13 cellular contexts compared by ENCODE assay signal in genomic region chr1:41589395-41589794, GRCh38.
DNase-seq lines count a peak whose midpoint lies in the region; TF ChIP-seq lines count a peak whose summit lies in the region.
"Had no signal": no experiment of that assay in that cellular context is flagged by ENCODE, and none has a peak within 500 bp of the region (broad histone marks: within the 10 kb centered on the region; RNA-seq: fewer than 3 reads in every experiment).

No MANE protein-coding gene starts in this region.

- H4K20me1 ChIP-seq in H9 (ENCODE audit: control insufficient read depth, insufficient read depth, insufficient read length), result no peaks in the 10 kb centered on the region

- no peak overlapping the region for H4K8ac ChIP-seq in H9 (replicated peaks; ENCODE audit: insufficient read length, low read depth, low read length)

- H3K9me3 ChIP-seq in H9 (ENCODE audit: control insufficient read depth, low read depth, low read length), result no peaks in the 10 kb centered on the region
- H3K9me3 ChIP-seq in stomach, result peaks cover 0 to 8% (median 0%) of the 10 kb centered on the region in 4 donors

- no peak overlapping the region for H3K9ac ChIP-seq in H9 (ENCODE audit: extremely low read depth, insufficient read length, low read length)
- H3K9ac ChIP-seq: BLaER1 treated with 17β-estradiol and CSF1 and Interleukin-3, amounts not matched to agents 10 nM and 100 nM had no signal

- H2AK5ac ChIP-seq in H9 (ENCODE audit: insufficient read length, low read length), result no peak overlapping the region

- H3K27ac ChIP-seq in H9 (ENCODE audit: insufficient read length, low read depth, low read length) (no peak overlapping the region), stomach (no peak overlapping the region)
- H3K27ac ChIP-seq: 22Rv1; BLaER1 treated with 17β-estradiol and CSF1 and Interleukin-3, amounts not matched to agents 10 nM and 100 nM had no signal

- H3K4me3 Mint-ChIP-seq in H9, result no peak overlapping the region; a peak in 1 of 5 replicates
- H3K4me3 Mint-ChIP-seq: CD4-positive, CD25-positive, alpha-beta regulatory T cell; HFFc6 had no signal

- DNase-seq in activated CD8-positive, alpha-beta memory T cell treated with anti-CD3 and anti-CD28 coated beads, Interleukin-2, amount 50 U/mL, for 48 hours, result peak; percentile 33
- DNase-seq in activated CD8-positive, alpha-beta memory T cell treated with anti-CD3 and anti-CD28 coated beads, Interleukin-2, amount 50 U/mL, for 4 hours, result no peak
- DNase-seq in H9 (peak; percentile 2), islet precursor cell (peak; percentile 32), stomach (peak; percentile 21), Ammon's horn (ENCODE audit: low spot score) (no peak), DMS 273 (lab: John Stamatoyannopoulos, UW; ENCODE audit: unreplicated experiment) (no peak)
- DNase-seq: CD4-positive, CD25-positive, alpha-beta regulatory T cell; DMS 273 treated with DMSO at 0.1 percent for 48 hours; HCEC 1CT; HFFc6 had no signal

- no peaks in the 10 kb centered on the region for H3K4me1 Mint-ChIP-seq in H9

- H3T11ph ChIP-seq in H9 (ENCODE audit: low read length), result no peak overlapping the region

- no peak for TF ChIP-seq POLR2A in stomach (IDR thresholded peaks at IDR 0.05)

- H2BK20ac ChIP-seq in H9 (ENCODE audit: low read depth, low read length, poor library complexity, severe bottlenecking), result no peak overlapping the region

- H3K4me1 ChIP-seq in H9 (ENCODE audit: insufficient read depth, low read length), result no peaks in the 10 kb centered on the region
- no peaks in the 10 kb centered on the region for H3K4me1 ChIP-seq in stomach

- no peaks in the 10 kb centered on the region for H3K79me1 ChIP-seq in H9 (ENCODE audit: insufficient read depth, low read depth, low read length, poor library complexity, severe bottlenecking)

- no peak overlapping the region for H4K91ac ChIP-seq in H9 (ENCODE audit: insufficient read length, low read depth, low read length)

- no peak overlapping the region for H3K56ac ChIP-seq in H9 (ENCODE audit: insufficient read length, low read depth, low read length)

- no peak for TF ChIP-seq EP300 in stomach (IDR thresholded peaks at IDR 0.05)

- intact Hi-C loops in stomach (cut with DNase I; ENCODE audit: low total_unique reads), result no loop called here

- H3K4me2 ChIP-seq in H9 (ENCODE audit: insufficient read depth, insufficient read length, low read length), result no peak overlapping the region
- H3K4me2 ChIP-seq: BLaER1 treated with 17β-estradiol and CSF1 and Interleukin-3, amounts not matched to agents 10 nM and 100 nM had no signal

- H2BK12ac ChIP-seq in H9 (ENCODE audit: insufficient read length, low read depth, low read length), result no peak overlapping the region

- H3K27ac Mint-ChIP-seq in H9, result no peak overlapping the region; a peak in 1 of 7 replicates
- H3K27ac Mint-ChIP-seq: HFFc6 had no signal

- H3K27me3 Mint-ChIP-seq in H9 (ENCODE audit: low read depth), result peaks cover 3% of the 10 kb centered on the region
- H3K27me3 Mint-ChIP-seq: CD4-positive, CD25-positive, alpha-beta regulatory T cell had no signal

- H2BK120ac ChIP-seq in H9 (ENCODE audit: low read depth, low read length, poor library complexity, severe bottlenecking), result no peak overlapping the region

- H3K9me3 Mint-ChIP-seq in H9, result no peaks in the 10 kb centered on the region
- H3K9me3 Mint-ChIP-seq: HFFc6 had no signal

- no peak overlapping the region for H4K5ac ChIP-seq in H9 (ENCODE audit: insufficient read length, low read depth, low read length)

- no CpG with 5 or more reads among the region's 5 CpGs for WGBS in H9 (ENCODE audit: extremely low coverage, insufficient read length, low lambda C conversion rate)
- 88 to 99% (median 94%) methylated on average over 4 to 5 of the region's 5 CpGs for WGBS in stomach, 5 donors

- no peak overlapping the region for H3K4ac ChIP-seq in H9 (ENCODE audit: low read depth, low read length)

- H2BK5ac ChIP-seq in H9 (ENCODE audit: insufficient read length, low read length), result no peak overlapping the region

- H3K23me2 ChIP-seq in H9 (ENCODE audit: insufficient read length, low read depth, low read length, poor library complexity, severe bottlenecking), result no peaks in the 10 kb centered on the region

- H2AFZ ChIP-seq in H9 (ENCODE audit: low read length), result no peak overlapping the region

- no peak overlapping the region; the same call in 1 of the 2 replicates for H3K14ac ChIP-seq in H9 (ENCODE audit: insufficient read depth, low read length)

- H3K36me3 ChIP-seq in stomach, result peaks cover 0 to 6% (median under 1%) of the 10 kb centered on the region in 4 donors

- H3K23ac ChIP-seq in H9 (ENCODE audit: insufficient read length, low read depth, low read length), result no peak overlapping the region

- TF ChIP-seq CTCF in H9 (conservative IDR thresholded peaks at IDR 0.05) (no peak), stomach (IDR thresholded peaks at IDR 0.05) (no peak)

- H3K4me3 ChIP-seq in stomach, result no peak overlapping the region
- H3K4me3 ChIP-seq: BLaER1 treated with 17β-estradiol and CSF1 and Interleukin-3, amounts not matched to agents 10 nM and 100 nM had no signal

- no peak overlapping the region for H2BK15ac ChIP-seq in H9 (ENCODE audit: low read depth, low read length)

- H3K18ac ChIP-seq in H9 (ENCODE audit: insufficient read length, low read depth, low read length), result no peak overlapping the region

- H3K27me3 ChIP-seq in H9 (ENCODE audit: insufficient read depth, low read length) (no peaks in the 10 kb centered on the region; the same call in 1 of the 2 replicates), stomach (no peaks in the 10 kb centered on the region)
- H3K27me3 ChIP-seq: BLaER1 treated with 17β-estradiol and CSF1 and Interleukin-3, amounts not matched to agents 10 nM and 100 nM had no signal

- no peaks in the 10 kb centered on the region for H3K79me2 ChIP-seq in H9 (ENCODE audit: insufficient read depth, low read length)

- H3K36me3 Mint-ChIP-seq in H9 (ENCODE audit: insufficient read depth in 1 of 3, low read depth in 3 of 3), result no peaks in the 10 kb centered on the region

Comparison
In these comparisons a context has a peak if more than half of its experiments do, and no peak if none do; other contexts are left out.
1. DNase-seq: peak in activated CD8-positive, alpha-beta memory T cell treated with anti-CD3 and anti-CD28 coated beads, Interleukin-2, amount 50 U/mL, for 48 hours (single experiment), H9 (single experiment), islet precursor cell (single experiment) and stomach (single experiment); none in activated CD8-positive, alpha-beta memory T cell treated with anti-CD3 and anti-CD28 coated beads, Interleukin-2, amount 50 U/mL, for 4 hours (single experiment), Ammon's horn (single experiment) and DMS 273 (single experiment).